Comparison of ENCODE assay signal across 26 cellular contexts in genomic region chrX:103710609-103711008, GRCh38. TPM values are rescaled to one million over a fixed set of nuclear protein-coding genes. Genes with fewer than 3 reads are reported as not detected.
DNase-seq lines count a peak whose midpoint lies in the region; ATAC-seq and TF ChIP-seq lines count a peak whose summit lies in the region.
"Had no signal": no experiment of that assay in that cellular context is flagged by ENCODE, and none has a peak within 500 bp of the region (broad histone marks: within the 10 kb centered on the region; RNA-seq: fewer than 3 reads in every experiment).

A gene with protein sequence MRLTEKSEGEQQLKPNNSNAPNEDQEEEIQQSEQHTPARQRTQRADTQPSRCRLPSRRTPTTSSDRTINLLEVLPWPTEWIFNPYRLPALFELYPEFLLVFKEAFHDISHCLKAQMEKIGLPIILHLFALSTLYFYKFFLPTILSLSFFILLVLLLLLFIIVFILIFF (plus strand): TSS chrX:103710909. CDS start chrX:103712259, 1,350 bp downstream.

- no peaks in the 10 kb centered on the region for H3K27me3 Mint-ChIP-seq in T-helper 1 cell treated with Interleukin-12 subunit alpha and Interleukin-12 subunit beta and Interleukin-4 antibody, amounts not matched to agents 30 μg/mL and 1 μg/mL, for 36 hours (ENCODE audit: low read depth)
- H3K27me3 Mint-ChIP-seq in nephron (ENCODE audit: low read depth) = peaks cover 3% of the 10 kb centered on the region
- H3K27me3 Mint-ChIP-seq: CD4-positive, alpha-beta T cell had no signal

- no peaks in the 10 kb centered on the region for H3K9me3 Mint-ChIP-seq in T-helper 1 cell treated with Interleukin-12 subunit alpha and Interleukin-12 subunit beta and Interleukin-4 antibody, amounts not matched to agents 30 μg/mL and 1 μg/mL, for 36 hours
- H3K9me3 Mint-ChIP-seq in nephron = peaks cover 3% of the 10 kb centered on the region
- H3K9me3 Mint-ChIP-seq: CD4-positive, alpha-beta T cell had no signal

- no peak within 1 kb of the TSS for H3K4me3 Mint-ChIP-seq in T-helper 1 cell treated with Interleukin-12 subunit alpha and Interleukin-12 subunit beta and Interleukin-4 antibody, amounts not matched to agents 30 μg/mL and 1 μg/mL, for 36 hours
- H3K4me3 Mint-ChIP-seq in nephron = no peak within 1 kb of the TSS
- H3K4me3 Mint-ChIP-seq: CD4-positive, alpha-beta T cell had no signal

- H3K36me3 Mint-ChIP-seq in T-helper 1 cell treated with Interleukin-12 subunit alpha and Interleukin-12 subunit beta and Interleukin-4 antibody, amounts not matched to agents 30 μg/mL and 1 μg/mL, for 36 hours (ENCODE audit: low read depth) = no peaks in the 10 kb centered on the region
- H3K36me3 Mint-ChIP-seq in nephron (ENCODE audit: low read depth) = no peaks in the 10 kb centered on the region

- ATAC-seq in HG02623 (IDR thresholded peaks at IDR 0.05; ENCODE audit: unreplicated experiment) = no peak

- no peak for DNase-seq in T-helper 1 cell
- no peak for DNase-seq in NCI-H446 treated with DMSO at 0.1 percent for 48 hours (lab: John Stamatoyannopoulos, UW)
- no peak for DNase-seq in SK-N-DZ (ENCODE audit: low spot score)
- DNase-seq: ACHN; CD4-positive, alpha-beta T cell; COR-L47; DND-41; GM23248; MG63; NCI-H1436; NCI-H187 treated with DMSO at 0.1 percent for 48 hours; NCI-H2107; NCI-H510A; NCI-H748 treated with DMSO at 0.1 percent for 48 hours; PC-9; RPMI8226; SHP77 had no signal

- H3K4me1 Mint-ChIP-seq in T-helper 1 cell treated with Interleukin-12 subunit alpha and Interleukin-12 subunit beta and Interleukin-4 antibody, amounts not matched to agents 30 μg/mL and 1 μg/mL, for 36 hours (ENCODE audit: low read depth) = peaks cover 3% of the 10 kb centered on the region
- peaks cover 14% of the 10 kb centered on the region for H3K4me1 Mint-ChIP-seq in nephron

- no peak for TF ChIP-seq CTCF in nephron (IDR thresholded peaks at IDR 0.05; ENCODE audit: unreplicated experiment in 3 of 3)

- peak within 1 kb of the TSS; percentile 63 for H3K27ac ChIP-seq in cingulate gyrus (ENCODE audit: low read depth, low read length)
- peak within 1 kb of the TSS; percentile 69 for H3K27ac ChIP-seq in temporal lobe (ENCODE audit: low read depth, low read length)
- H3K27ac ChIP-seq: 22Rv1, BLaER1, GM23248, PC-9 had no signal

- peak within 1 kb of the TSS; percentile 29 for H3K27ac Mint-ChIP-seq in T-helper 1 cell treated with Interleukin-12 subunit alpha and Interleukin-12 subunit beta and Interleukin-4 antibody, amounts not matched to agents 30 μg/mL and 1 μg/mL, for 36 hours
- H3K27ac Mint-ChIP-seq in nephron = peak within 1 kb of the TSS in 2 of 3 experiments; percentile 3 to 24
- H3K27ac Mint-ChIP-seq: CD4-positive, alpha-beta T cell had no signal

RNA-seq across cellular contexts. Expression of the gene that starts here (rescaled TPM):
- not detected for total RNA-seq in temporal lobe
- 0.51 and 0.74 TPM in 2 replicates for polyA plus RNA-seq in SK-N-DZ (2014; cell fraction: cytosol; rRNA removed)
- 0.37 TPM in 1 of 2 replicates, not detected in the other for polyA plus RNA-seq in SK-N-DZ (2014; cell fraction: nucleus; rRNA removed)
- total RNA-seq: CD4-positive, alpha-beta T cell; GM12878; GM23248; LHCN-M2; PC-9 had no signal
